Comparison of ENCODE assay signal across 29 cellular contexts in genomic region chr2:239534581-239535412, GRCh38.
A peak's percentile ranks its signal among the peaks of the same experiment; 100 is the strongest.
DNase-seq lines count a peak whose midpoint lies in the region; ATAC-seq and TF ChIP-seq lines count a peak whose summit lies in the region.
"Had no signal": no experiment of that assay in that cellular context is flagged by ENCODE, and none has a peak within 500 bp of the region (broad histone marks: within the 10 kb centered on the region; RNA-seq: fewer than 3 reads in every experiment).

No MANE protein-coding gene starts in this region.

- no peaks in the 10 kb centered on the region for H3K9me3 Mint-ChIP-seq in natural killer cell treated with Interleukin-12 subunit alpha and Interleukin-12 subunit beta and Interleukin-15 and Interleukin-18, amount 100 ng/mL, for 72 hours
- H3K9me3 Mint-ChIP-seq in natural killer cell = peaks cover 0 to 3% of the 10 kb centered on the region in 2 donors
- H3K9me3 Mint-ChIP-seq in activated naive CD4-positive, alpha-beta T cell treated with anti-CD3 and anti-CD28 coated beads for 36 hours = peaks cover 3% of the 10 kb centered on the region
- H3K9me3 Mint-ChIP-seq: stimulated activated effector memory CD8-positive, alpha-beta T cell treated with anti-CD3 and anti-CD28 coated beads, Interleukin-12 subunit alpha, Interleukin-12 subunit beta, amount 100 ng/mL, for 72 hours; T-helper 1 cell treated with Interleukin-12 subunit alpha and Interleukin-12 subunit beta and Interleukin-4 antibody, amounts not matched to agents 30 μg/mL and 1 μg/mL, for 36 hours had no signal

- ATAC-seq in natural killer cell treated with Interleukin-12 subunit alpha and Interleukin-12 subunit beta and Interleukin-15 and Interleukin-18, amount 100 ng/mL, for 72 hours = no peak
- ATAC-seq in natural killer cell = no peak
- ATAC-seq in RWPE2 (ENCODE audit: low read depth) = no peak
- ATAC-seq: foreskin keratinocyte; stimulated activated effector memory CD8-positive, alpha-beta T cell treated with anti-CD3 and anti-CD28 coated beads, Interleukin-12 subunit alpha, Interleukin-12 subunit beta, amount 100 ng/mL, for 72 hours had no signal

- peaks cover 0 to 3% of the 10 kb centered on the region in 2 donors for H3K4me1 Mint-ChIP-seq in natural killer cell treated with Interleukin-12 subunit alpha and Interleukin-12 subunit beta and Interleukin-15 and Interleukin-18, amount 100 ng/mL, for 72 hours (ENCODE audit: low read depth in 2 of 2)
- H3K4me1 Mint-ChIP-seq in natural killer cell = peaks cover 0 to 12% of the 10 kb centered on the region in 2 donors
- H3K4me1 Mint-ChIP-seq in activated naive CD4-positive, alpha-beta T cell treated with anti-CD3 and anti-CD28 coated beads for 36 hours (ENCODE audit: low read depth) = no peaks in the 10 kb centered on the region

- H3K4me3 Mint-ChIP-seq in natural killer cell treated with Interleukin-12 subunit alpha and Interleukin-12 subunit beta and Interleukin-15 and Interleukin-18, amount 100 ng/mL, for 72 hours = no peak overlapping the region
- no peak overlapping the region for H3K4me3 Mint-ChIP-seq in natural killer cell
- no peak overlapping the region for H3K4me3 Mint-ChIP-seq in activated naive CD4-positive, alpha-beta T cell treated with anti-CD3 and anti-CD28 coated beads for 36 hours
- H3K4me3 Mint-ChIP-seq: activated naive CD8-positive, alpha-beta T cell; stimulated activated effector memory CD8-positive, alpha-beta T cell treated with anti-CD3 and anti-CD28 coated beads, Interleukin-12 subunit alpha, Interleukin-12 subunit beta, amount 100 ng/mL, for 72 hours; T-helper 1 cell treated with Interleukin-12 subunit alpha and Interleukin-12 subunit beta and Interleukin-4 antibody, amounts not matched to agents 30 μg/mL and 1 μg/mL, for 36 hours had no signal

- H3K36me3 Mint-ChIP-seq in natural killer cell treated with Interleukin-12 subunit alpha and Interleukin-12 subunit beta and Interleukin-15 and Interleukin-18, amount 100 ng/mL, for 72 hours = no peaks in the 10 kb centered on the region
- no peaks in the 10 kb centered on the region for H3K36me3 Mint-ChIP-seq in natural killer cell
- no peaks in the 10 kb centered on the region for H3K36me3 Mint-ChIP-seq in activated naive CD4-positive, alpha-beta T cell treated with anti-CD3 and anti-CD28 coated beads for 36 hours (ENCODE audit: low read depth)
- H3K36me3 Mint-ChIP-seq: activated naive CD8-positive, alpha-beta T cell; stimulated activated effector memory CD8-positive, alpha-beta T cell treated with anti-CD3 and anti-CD28 coated beads, Interleukin-12 subunit alpha, Interleukin-12 subunit beta, amount 100 ng/mL, for 72 hours had no signal

- TF ChIP-seq CTCF in natural killer cell (IDR thresholded peaks at IDR 0.05) (no peak), RWPE2 (IDR thresholded peaks at IDR 0.05; ENCODE audit: poor library complexity, severe bottlenecking) (no peak), vagina (IDR thresholded peaks at IDR 0.05) (no peak), tibial artery (IDR thresholded peaks at IDR 0.05) (no peak)

- CTCF ChIA-PET in activated naive CD4-positive, alpha-beta T cell treated with anti-CD3 and anti-CD28 coated beads for 36 hours (lab: Charles Lee) = interaction anchor here (0.5 kb wide), 1 partner anchor 415 kb away, joined by 3 read pairs; no protein-coding TSS in a partner anchor

- no peaks in the 10 kb centered on the region for H3K9me3 ChIP-seq in RWPE2 (ENCODE audit: severe bottlenecking)
- no peaks in the 10 kb centered on the region for H3K9me3 ChIP-seq in vagina
- H3K9me3 ChIP-seq in tibial artery = peaks cover 3 to 5% (median 4%) of the 10 kb centered on the region in 3 donors
- H3K9me3 ChIP-seq: BE2C, esophagus squamous epithelium, prostate gland had no signal

- no peaks in the 10 kb centered on the region for H3K36me3 ChIP-seq in RWPE2 (ENCODE audit: low read depth)
- no peaks in the 10 kb centered on the region for H3K36me3 ChIP-seq in vagina
- no peaks in the 10 kb centered on the region for H3K36me3 ChIP-seq in tibial artery
- H3K36me3 ChIP-seq: BE2C, breast epithelium, esophagus squamous epithelium, heart left ventricle, prostate gland had no signal

- intact Hi-C loops in natural killer cell (cut with micrococcal nuclease) = no loop called here
- intact Hi-C loops in vagina (cut with DNase I) = no loop called here
- intact Hi-C loops in activated naive CD4-positive, alpha-beta T cell treated with anti-CD3 and anti-CD28 coated beads for 36 hours (cut with micrococcal nuclease) = no loop called here
- intact Hi-C loops in tibial artery (cut with DNase I; ENCODE audit: low total_unique reads) = no loop called here

- DNase-seq in natural killer cell treated with Interleukin-12 subunit alpha and Interleukin-12 subunit beta and Interleukin-15 and Interleukin-18, amount 100 ng/mL, for 72 hours (ENCODE audit: low spot score) = peak; percentile 35
- DNase-seq in natural killer cell (no peak), NCI-H2107 (lab: John Stamatoyannopoulos, UW) (peak; percentile 66), RWPE2 (ENCODE audit: low spot score) (peak; percentile 48), vagina (ENCODE audit: extremely low spot score in 2 of 2) (no peak), tibial artery (no peak)
- no peak for DNase-seq in stimulated activated CD4-positive, alpha-beta T cell treated with anti-CD3 and anti-CD28 coated beads, Interleukin-1b, Interleukin-23, amount 100 ng/mL, for 48 hours
- no peak for DNase-seq in activated naive CD4-positive, alpha-beta T cell treated with anti-CD3 and anti-CD28 coated beads for 36 hours
- DNase-seq: ACHN; activated CD4-positive, alpha-beta T cell treated with anti-CD3 and anti-CD28 coated beads, Interleukin-2, amount 50 U/mL, for 1 hour; activated CD4-positive, CD25-positive, alpha-beta regulatory T cell; activated effector memory CD4-positive, alpha-beta T cell treated with Interleukin-2 at 50 U/mL for 16 hours; activated T-cell treated with anti-CD3 and anti-CD28 coated beads, Interleukin-2, amount 50 U/mL, for 1 hour; BE2C; esophagus squamous epithelium; foreskin keratinocyte; kidney; NCI-H1105; NCI-H2171 treated with DMSO at 0.1 percent for 48 hours; NCI-H82; nucleus accumbens; stimulated activated CD4-positive, alpha-beta T cell treated with anti-CD3 and anti-CD28 coated beads, Interleukin-15, amount 100 ng/mL, for 24 hours; trophoblast cell had no signal

- peaks cover 0 to 10% of the 10 kb centered on the region in 2 donors for H3K27me3 Mint-ChIP-seq in natural killer cell treated with Interleukin-12 subunit alpha and Interleukin-12 subunit beta and Interleukin-15 and Interleukin-18, amount 100 ng/mL, for 72 hours
- peaks cover 14% of the 10 kb centered on the region in 2 donors for H3K27me3 Mint-ChIP-seq in natural killer cell (ENCODE audit: low read depth in 2 of 2)
- no peaks in the 10 kb centered on the region for H3K27me3 Mint-ChIP-seq in activated naive CD4-positive, alpha-beta T cell treated with anti-CD3 and anti-CD28 coated beads for 36 hours (ENCODE audit: low read depth)

- no peak overlapping the region for H3K4me3 ChIP-seq in RWPE2 (ENCODE audit: severe bottlenecking)
- no peak overlapping the region for H3K4me3 ChIP-seq in vagina
- H3K4me3 ChIP-seq in tibial artery = no peak overlapping the region
- H3K4me3 ChIP-seq: breast epithelium, esophagus squamous epithelium, heart left ventricle, prostate gland had no signal

- H3K27me3 ChIP-seq in RWPE2 (ENCODE audit: insufficient read depth, poor library complexity, severe bottlenecking) = no peaks in the 10 kb centered on the region
- H3K27me3 ChIP-seq in vagina = no peaks in the 10 kb centered on the region
- peaks cover 0 to 53% of the 10 kb centered on the region in 2 donors for H3K27me3 ChIP-seq in tibial artery
- H3K27me3 ChIP-seq: BE2C, foreskin keratinocyte had no signal

- no peaks in the 10 kb centered on the region for H3K4me1 ChIP-seq in RWPE2 (ENCODE audit: insufficient read depth, poor library complexity, severe bottlenecking)
- peaks cover 25% of the 10 kb centered on the region for H3K4me1 ChIP-seq in vagina
- no peaks in the 10 kb centered on the region for H3K4me1 ChIP-seq in tibial artery
- H3K4me1 ChIP-seq: BE2C, breast epithelium, foreskin keratinocyte, prostate gland had no signal

- no peak for TF ChIP-seq POLR2A in vagina (IDR thresholded peaks at IDR 0.05)

- H3K27ac ChIP-seq in RWPE2 (ENCODE audit: poor library complexity, severe bottlenecking) (no peak overlapping the region), vagina (peak overlapping the region; percentile 24), tibial artery (no peak overlapping the region)
- H3K27ac ChIP-seq: breast epithelium, esophagus squamous epithelium, foreskin keratinocyte, heart left ventricle, prostate gland had no signal

- H3K27ac Mint-ChIP-seq in natural killer cell treated with Interleukin-12 subunit alpha and Interleukin-12 subunit beta and Interleukin-15 and Interleukin-18, amount 100 ng/mL, for 72 hours = no peak overlapping the region
- no peak overlapping the region for H3K27ac Mint-ChIP-seq in natural killer cell
- H3K27ac Mint-ChIP-seq in activated naive CD4-positive, alpha-beta T cell treated with anti-CD3 and anti-CD28 coated beads for 36 hours = no peak overlapping the region
- H3K27ac Mint-ChIP-seq: activated naive CD8-positive, alpha-beta T cell; stimulated activated effector memory CD8-positive, alpha-beta T cell treated with anti-CD3 and anti-CD28 coated beads, Interleukin-12 subunit alpha, Interleukin-12 subunit beta, amount 100 ng/mL, for 72 hours; T-helper 1 cell treated with Interleukin-12 subunit alpha and Interleukin-12 subunit beta and Interleukin-4 antibody, amounts not matched to agents 30 μg/mL and 1 μg/mL, for 36 hours had no signal

Comparison
In these comparisons a context has a peak if more than half of its experiments do, and no peak if none do; other contexts are left out.
1. DNase-seq: peak in natural killer cell treated with Interleukin-12 subunit alpha and Interleukin-12 subunit beta and Interleukin-15 and Interleukin-18, amount 100 ng/mL, for 72 hours (single experiment), NCI-H2107 (single experiment) and RWPE2 (single experiment); none in natural killer cell (single experiment), vagina (0 of 2), stimulated activated CD4-positive, alpha-beta T cell treated with anti-CD3 and anti-CD28 coated beads, Interleukin-1b, Interleukin-23, amount 100 ng/mL, for 48 hours (single experiment), activated naive CD4-positive, alpha-beta T cell treated with anti-CD3 and anti-CD28 coated beads for 36 hours (single experiment) and tibial artery (0 of 2).